ENCODE assay signal across 24 cellular contexts in genomic region chr3:123808812-123809211, GRCh38.
"Had no signal": no experiment of that assay in that cellular context is flagged by ENCODE, and none has a peak within 500 bp of the region (broad histone marks: within the 10 kb centered on the region; RNA-seq: fewer than 3 reads in every experiment).

No MANE protein-coding gene starts in this region.

- H3K9me3 ChIP-seq: SJSA1 had no signal

- ATAC-seq: activated CD8-positive, alpha-beta T cell treated with anti-CD3 and anti-CD28 coated beads, Interleukin-2, amount 10 ng/mL, durations not matched to agents 7 days and 5 days; T-helper 17 cell; WTC11 had no signal

- H3K27me3 ChIP-seq: cardiac muscle cell, SJSA1 had no signal

- H3K4me2 ChIP-seq: KMS-11 had no signal

- H3K36me3 ChIP-seq: cardiac muscle cell, SJSA1 had no signal

- H3K27ac ChIP-seq: cardiac muscle cell, KMS-11, SJSA1 had no signal

- H3K4me3 ChIP-seq: cardiac muscle cell, SJSA1 had no signal

- DNase-seq: activated CD4-positive, alpha-beta T cell treated with anti-CD3 and anti-CD28 coated beads for 48 hours; activated CD4-positive, alpha-beta T cell treated with anti-CD3 and anti-CD28 coated beads, Interleukin-2, amount 50 U/mL, for 4 hours; activated CD4-positive, CD25-positive, alpha-beta regulatory T cell treated with anti-CD3 and anti-CD28 coated beads, Interleukin-2, amount 50 U/mL, for 72 hours; activated CD8-positive, alpha-beta memory T cell treated with anti-CD3 and anti-CD28 coated beads, Interleukin-2, amount 50 U/mL, for 48 hours; activated CD8-positive, alpha-beta T cell treated with anti-CD3 and anti-CD28 coated beads, Interleukin-2, amount 10 ng/mL, durations not matched to agents 7 days and 5 days; activated T-cell treated with anti-CD3 and anti-CD28 coated beads, Interleukin-2, amount 50 U/mL, for 1 hour; aorta; MM.1S; NCI-H1105; NCI-H1436; NCI-H1694 treated with DMSO at 0.1 percent for 48 hours; NCI-H2029 treated with DMSO at 0.1 percent for 48 hours; NCI-H345; NCI-H510A treated with DMSO at 0.1 percent for 48 hours; NCI-H69; NK-92 treated with Interleukin-12 subunit alpha and Interleukin-12 subunit beta, amount 100 ng/mL, for 24 hours; OCI-M1; SHP77; T-helper 17 cell; T-helper 9 cell had no signal

- H3K9ac ChIP-seq: KMS-11 had no signal
